In genomic region chr1:47002211-47002610, GRCh38 we compare ENCODE assay signal across 1 cellular context.
TF ChIP-seq lines count a peak whose summit lies in the region.

No MANE protein-coding gene starts in this region.

TF ChIP-seq in GM12878, 131 proteins besides CTCF, POLR2A, EP300 and RAD21 (continued from another document):
- no peak for TF ChIP-seq HDAC2 (IDR thresholded peaks at IDR 0.05)
